Comparison of ENCODE assay signal across 14 cellular contexts in the genomic region with DNA sequence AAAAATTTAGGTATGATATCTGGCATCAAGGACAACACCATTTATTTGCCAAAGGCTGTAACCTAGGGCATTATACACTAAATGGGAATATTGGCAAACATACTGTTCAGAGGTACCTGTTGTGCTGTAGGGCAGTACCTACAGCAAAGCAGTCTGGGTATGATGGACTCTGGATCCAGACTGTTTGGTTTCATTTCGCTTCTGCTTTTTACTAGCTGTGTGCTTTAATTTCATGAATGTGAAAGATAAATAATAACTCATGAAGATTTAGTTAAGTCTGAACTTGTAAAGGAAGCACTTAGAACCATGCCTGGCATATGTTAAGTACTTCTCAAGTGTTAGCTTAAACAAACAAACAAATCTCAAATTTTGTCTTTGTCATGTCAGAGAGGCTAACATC. TPM values are rescaled to one million over a fixed set of nuclear protein-coding genes. Genes with fewer than 3 reads are reported as not detected.
DNase-seq lines count a peak whose midpoint lies in the region; ATAC-seq and TF ChIP-seq lines count a peak whose summit lies in the region.
"Had no signal": no experiment of that assay in that cellular context is flagged by ENCODE, and none has a peak within 500 bp of the region (broad histone marks: within the 10 kb centered on the region; RNA-seq: fewer than 3 reads in every experiment).

No MANE protein-coding gene starts in this region.

- H3K27ac ChIP-seq in ovary = no peak overlapping the region

- CTCF ChIA-PET in activated B cell treated with CpG ODN at 0.5 μM for 24 hours (lab: Charles Lee) = interaction anchor here (1.2 kb wide), 1 partner anchor 271 kb away, joined by 3 read pairs; no protein-coding TSS in a partner anchor

- no peaks in the 10 kb centered on the region for H3K27me3 Mint-ChIP-seq in natural killer cell treated with Interleukin-12 subunit alpha and Interleukin-12 subunit beta and Interleukin-15 and Interleukin-18, amount 100 ng/mL, for 72 hours
- H3K27me3 Mint-ChIP-seq in natural killer cell (ENCODE audit: low read depth in 2 of 2) (no peaks in the 10 kb centered on the region), activated B cell treated with CpG ODN at 0.5 μM for 24 hours (no peaks in the 10 kb centered on the region)
- H3K27me3 Mint-ChIP-seq: naive thymus-derived CD8-positive, alpha-beta T cell; type B pancreatic cell had no signal

- ATAC-seq in natural killer cell treated with Interleukin-12 subunit alpha and Interleukin-12 subunit beta and Interleukin-15 and Interleukin-18, amount 100 ng/mL, for 72 hours = no peak
- no peak for ATAC-seq in natural killer cell
- no peak for ATAC-seq in activated B cell treated with CpG ODN at 0.5 μM for 24 hours (ENCODE audit: low read depth)
- ATAC-seq in mucosa of descending colon = peak; percentile 80
- no peak for ATAC-seq in GM19324 (IDR thresholded peaks at IDR 0.05; ENCODE audit: low FRiP score, unreplicated experiment)
- no peak for ATAC-seq in HG02678 (IDR thresholded peaks at IDR 0.05; ENCODE audit: unreplicated experiment)
- ATAC-seq: heart right ventricle; naive thymus-derived CD8-positive, alpha-beta T cell had no signal

- H3K4me3 ChIP-seq in mucosa of descending colon (no peak overlapping the region), ovary (no peak overlapping the region)
- H3K4me3 ChIP-seq: heart right ventricle had no signal

- no peaks in the 10 kb centered on the region for H3K27me3 ChIP-seq in ovary
- H3K27me3 ChIP-seq: heart right ventricle had no signal

- H3K36me3 ChIP-seq in mucosa of descending colon (ENCODE audit: low read depth) (no peaks in the 10 kb centered on the region), ovary (no peaks in the 10 kb centered on the region)
- H3K36me3 ChIP-seq: heart right ventricle had no signal

- peak overlapping the region; percentile 4 for H3K4me3 Mint-ChIP-seq in natural killer cell treated with Interleukin-12 subunit alpha and Interleukin-12 subunit beta and Interleukin-15 and Interleukin-18, amount 100 ng/mL, for 72 hours
- no peak overlapping the region for H3K4me3 Mint-ChIP-seq in natural killer cell
- peak overlapping the region; percentile 65 for H3K4me3 Mint-ChIP-seq in activated B cell treated with CpG ODN at 0.5 μM for 24 hours
- H3K4me3 Mint-ChIP-seq: naive thymus-derived CD8-positive, alpha-beta T cell; type B pancreatic cell had no signal

- WGBS in ovary, 3 donors = 89 to 94% (median 92%) methylated on average over 1 of the region's 1 CpG

- no peak for TF ChIP-seq POLR2A in ovary (IDR thresholded peaks at IDR 0.05)

- no peak for DNase-seq in natural killer cell treated with Interleukin-12 subunit alpha and Interleukin-12 subunit beta and Interleukin-15 and Interleukin-18, amount 100 ng/mL, for 72 hours (ENCODE audit: low spot score)
- DNase-seq in natural killer cell (no peak), activated B cell treated with CpG ODN at 0.5 μM for 24 hours (no peak), mucosa of descending colon (no peak), ovary (no peak), NCI-H2196 (lab: John Stamatoyannopoulos, UW; ENCODE audit: unreplicated experiment) (no peak)
- DNase-seq: C1 segment of cervical spinal cord; heart right ventricle; naive thymus-derived CD8-positive, alpha-beta T cell; NCI-H1048; stimulated activated CD4-positive, alpha-beta T cell treated with anti-CD3 and anti-CD28 coated beads, Interleukin-1b, Interleukin-23, amount 100 ng/mL, for 48 hours had no signal

- no peak for TF ChIP-seq CTCF in natural killer cell (IDR thresholded peaks at IDR 0.05)
- no peak for TF ChIP-seq CTCF in activated B cell treated with CpG ODN at 0.5 μM for 24 hours (IDR thresholded peaks at IDR 0.05)
- no peak for TF ChIP-seq CTCF in mucosa of descending colon (IDR thresholded peaks at IDR 0.05)
- no peak for TF ChIP-seq CTCF in ovary (IDR thresholded peaks at IDR 0.05)

- POLR2A ChIA-PET in activated B cell treated with CpG ODN at 0.5 μM for 24 hours (lab: Charles Lee) = interaction anchor here (1.0 to 1.5 kb wide), 6 partner anchors 14 to 401 kb away, joined by 3 to 11 read pairs (median 4); partner anchors contain the start of gene SLC38A1

- no peaks in the 10 kb centered on the region for H3K36me3 Mint-ChIP-seq in natural killer cell treated with Interleukin-12 subunit alpha and Interleukin-12 subunit beta and Interleukin-15 and Interleukin-18, amount 100 ng/mL, for 72 hours
- H3K36me3 Mint-ChIP-seq in natural killer cell = peaks cover 14% of the 10 kb centered on the region
- H3K36me3 Mint-ChIP-seq in activated B cell treated with CpG ODN at 0.5 μM for 24 hours (ENCODE audit: low read depth) = peaks cover 22% of the 10 kb centered on the region

- H3K27ac Mint-ChIP-seq in natural killer cell treated with Interleukin-12 subunit alpha and Interleukin-12 subunit beta and Interleukin-15 and Interleukin-18, amount 100 ng/mL, for 72 hours = peak overlapping the region in 1 of 2 donors; percentile 12
- H3K27ac Mint-ChIP-seq in natural killer cell (no peak overlapping the region), activated B cell treated with CpG ODN at 0.5 μM for 24 hours (peak overlapping the region; percentile 91)
- H3K27ac Mint-ChIP-seq: type B pancreatic cell had no signal

- H3K9me3 ChIP-seq in mucosa of descending colon = no peaks in the 10 kb centered on the region
- H3K9me3 ChIP-seq in ovary = no peaks in the 10 kb centered on the region
- H3K9me3 ChIP-seq: heart right ventricle had no signal

- H3K4me1 ChIP-seq in mucosa of descending colon (ENCODE audit: low read depth) (peaks cover 19% of the 10 kb centered on the region), ovary (ENCODE audit: insufficient read depth) (peaks cover 13% of the 10 kb centered on the region)

- TF ChIP-seq EP300 in ovary (IDR thresholded peaks at IDR 0.05) = no peak

- intact Hi-C loops in natural killer cell (cut with micrococcal nuclease) = no loop called here
- intact Hi-C loops in activated B cell treated with CpG ODN at 0.5 μM for 24 hours (cut with micrococcal nuclease) = loop anchor here (1.0 kb wide), 1 partner anchor 83 kb away; no protein-coding TSS in a partner anchor
- intact Hi-C loops in mucosa of descending colon (cut with DNase I, micrococcal nuclease) = no loop called here
- intact Hi-C loops in ovary (cut with DNase I) = no loop called here

- peaks cover 17 to 19% of the 10 kb centered on the region in 2 donors for H3K4me1 Mint-ChIP-seq in natural killer cell treated with Interleukin-12 subunit alpha and Interleukin-12 subunit beta and Interleukin-15 and Interleukin-18, amount 100 ng/mL, for 72 hours (ENCODE audit: low read depth in 2 of 2)
- H3K4me1 Mint-ChIP-seq in natural killer cell = peaks cover 20 to 21% of the 10 kb centered on the region in 2 donors
- H3K4me1 Mint-ChIP-seq in activated B cell treated with CpG ODN at 0.5 μM for 24 hours = peaks cover 70% of the 10 kb centered on the region

- H3K9me3 Mint-ChIP-seq in natural killer cell treated with Interleukin-12 subunit alpha and Interleukin-12 subunit beta and Interleukin-15 and Interleukin-18, amount 100 ng/mL, for 72 hours = no peaks in the 10 kb centered on the region
- H3K9me3 Mint-ChIP-seq in natural killer cell = no peaks in the 10 kb centered on the region
- H3K9me3 Mint-ChIP-seq in activated B cell treated with CpG ODN at 0.5 μM for 24 hours = no peaks in the 10 kb centered on the region

RNA-seq across cellular contexts. Expression of gene SLC38A2, which starts 17.7 kb away (rescaled TPM):
- 100 to 1,000 TPM; 129 to 192 TPM for total RNA-seq in natural killer cell treated with Interleukin-12 subunit alpha and Interleukin-12 subunit beta and Interleukin-15 and Interleukin-18, amount 100 ng/mL, for 72 hours
- total RNA-seq in natural killer cell = 100 to 1,000 TPM; 131 to 241 (median 167) TPM
- total RNA-seq in activated B cell treated with CpG ODN at 0.5 μM for 24 hours = 231 and 247 TPM in 2 replicates
- 100 to 1,000 TPM in 2 of 3 donors, 10 to 100 TPM in 1; 82.9 to 216 (median 143) TPM for total RNA-seq in mucosa of descending colon
- 100 to 1,000 TPM; 124 to 390 (median 248) TPM for total RNA-seq in ovary
- polyA plus RNA-seq in ovary = 100 to 1,000 TPM; 136 to 156 TPM
